In the genomic region with DNA sequence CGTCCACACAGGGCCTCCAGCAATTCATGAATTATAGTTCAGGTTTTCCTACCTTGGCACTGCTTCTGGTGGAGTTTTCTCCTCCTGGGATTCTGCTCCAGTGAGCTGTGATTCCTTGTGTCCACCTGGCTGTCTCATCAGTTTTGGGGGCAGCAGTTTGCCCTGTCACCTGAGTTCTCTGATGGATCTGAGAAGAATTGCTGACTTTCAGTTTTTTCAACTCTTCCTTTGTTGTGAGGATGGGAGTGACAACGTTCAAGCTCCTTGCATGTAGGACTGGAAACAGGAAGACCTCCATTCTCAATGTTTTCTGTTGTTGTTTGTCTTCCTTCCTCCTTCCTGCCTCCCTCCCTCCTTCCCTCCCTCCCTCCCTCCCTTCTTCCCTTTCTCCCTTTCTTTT, we compare ENCODE assay signal across 17 cellular contexts.
DNase-seq lines count a peak whose midpoint lies in the region; ATAC-seq, FAIRE-seq and TF ChIP-seq lines count a peak whose summit lies in the region.
"Had no signal": no experiment of that assay in that cellular context is flagged by ENCODE, and none has a peak within 500 bp of the region (broad histone marks: within the 10 kb centered on the region; RNA-seq: fewer than 3 reads in every experiment).

No MANE protein-coding gene starts in this region.

- H4K8ac ChIP-seq in H1 (ENCODE audit: extremely low read depth, insufficient read depth, low read length): no peak overlapping the region

- no peak overlapping the region for H4K91ac ChIP-seq in H1 (replicated peaks; ENCODE audit: insufficient read length, low read length)

- DNase-seq in HepG2 (ENCODE audit: low spot score) (no peak), right lobe of liver (no peak), H1 (ENCODE audit: low read depth in 1 of 2, low spot score in 2 of 2) (no peak), neural progenitor cell (ENCODE audit: low spot score) (no peak), NCI-H2196 treated with DMSO at 0.1 percent for 48 hours (lab: John Stamatoyannopoulos, UW; ENCODE audit: unreplicated experiment) (no peak), GM19240 (ENCODE audit: insufficient read length, low spot score) (no peak)
- DNase-seq: 8988T; CD8-positive, alpha-beta memory T cell; DMS53; GOT3; HCEC 1CT; HFFc6; Karpas-422 had no signal

- H2BK120ac ChIP-seq in H1 (replicated peaks; ENCODE audit: low read depth, low read length): no peak overlapping the region

- WGBS in HepG2 (ENCODE audit: low lambda C conversion rate): 1% methylated on average over 2 of the region's 2 CpGs
- 0% methylated on average over 1 of the region's 2 CpGs for WGBS in right lobe of liver (ENCODE audit: insufficient coverage, low coverage, low lambda C conversion rate, missing lambda C conversion rate)
- 60% methylated on average over 1 of the region's 2 CpGs; no CpG with 5 or more reads in 1 of the 2 experiments for WGBS in H1 (ENCODE audit: extremely low coverage in 1 of 2, insufficient coverage in 1 of 2, insufficient read length in 1 of 2, insufficient replicate concordance in 2 of 2, low coverage in 1 of 2, low lambda C conversion rate in 2 of 2, missing lambda C conversion rate in 1 of 2), 2 experiments

- H3K79me1 ChIP-seq in H1 (ENCODE audit: low read depth, low read length): no peaks in the 10 kb centered on the region

- no peak overlapping the region for H2BK12ac ChIP-seq in H1 (ENCODE audit: low read depth, low read length)

- BruUV-seq in HepG2 (replicated peaks; lab: Mats Ljungman, UMichigan): no TSS peak

- H3K4me1 ChIP-seq in HepG2 (ENCODE audit: insufficient read depth, low read length) (no peaks in the 10 kb centered on the region), right lobe of liver (no peaks in the 10 kb centered on the region), H1 (replicated peaks in 1 of 4; ENCODE audit: control insufficient read depth in 3 of 4, insufficient read depth in 4 of 4, low read length in 3 of 4) (no peaks in the 10 kb centered on the region), neural progenitor cell (peaks cover 37% of the 10 kb centered on the region)

- H3K27me3 Mint-ChIP-seq in neural progenitor cell (ENCODE audit: insufficient read depth, low read depth): peaks cover 4% of the 10 kb centered on the region
- H3K27me3 Mint-ChIP-seq: B cell had no signal

- no peak overlapping the region for H3K27ac Mint-ChIP-seq in neural progenitor cell
- H3K27ac Mint-ChIP-seq: B cell; CD14-positive monocyte; CD8-positive, alpha-beta memory T cell; HFFc6 had no signal

- H3K4me3 ChIP-seq in HepG2 (replicated peaks in 1 of 3; ENCODE audit: insufficient read depth in 1 of 3, low read depth in 2 of 3, low read length in 3 of 3) (no peak overlapping the region), right lobe of liver (no peak overlapping the region), H1 (ENCODE audit: extremely low read depth in 1 of 4, insufficient read depth in 2 of 4, low read depth in 3 of 4, low read length in 4 of 4) (no peak overlapping the region), neural progenitor cell (no peak overlapping the region)

- FAIRE-seq in HepG2 (lab: Jason Lieb, UNC) (no peak), H1 (lab: Jason Lieb, UNC) (no peak)
- FAIRE-seq: HTR-8/SVneo had no signal

- H3K36me3 ChIP-seq in HepG2 (replicated peaks in 1 of 2; ENCODE audit: control insufficient read depth in 1 of 2, insufficient read depth in 2 of 2, low read length in 2 of 2) (no peaks in the 10 kb centered on the region), right lobe of liver (no peaks in the 10 kb centered on the region), H1 (ENCODE audit: control insufficient read depth in 2 of 4, insufficient read depth in 4 of 4, low read length in 3 of 4) (no peaks in the 10 kb centered on the region), neural progenitor cell (no peaks in the 10 kb centered on the region)

- intact Hi-C loops in HepG2 (cut with micrococcal nuclease; ENCODE audit: unreplicated experiment): no loop called here
- intact Hi-C loops in right lobe of liver (cut with DNase I): no loop called here

- TF ChIP-seq RAD21 in HepG2 (CRISPR knock-in tag; IDR thresholded peaks at IDR 0.05) (no peak), H1 (IDR thresholded peaks at IDR 0.05 in 1 of 2, conservative IDR thresholded peaks at IDR 0.05 in 1 of 2; ENCODE audit: low read depth in 2 of 2, low read length in 2 of 2) (no peak)

- H3K14ac ChIP-seq in H1 (ENCODE audit: insufficient read length): no peak overlapping the region

- no peaks in the 10 kb centered on the region for H4K20me1 ChIP-seq in HepG2 (ENCODE audit: insufficient read depth, low read length)
- no peaks in the 10 kb centered on the region for H4K20me1 ChIP-seq in H1 (replicated peaks in 1 of 2; ENCODE audit: control insufficient read depth in 1 of 2, insufficient read depth in 2 of 2, low read length in 2 of 2)
- no peaks in the 10 kb centered on the region for H4K20me1 ChIP-seq in neural progenitor cell (ENCODE audit: low read depth)

- POLR2A ChIA-PET in HepG2 (lab: Yijun Ruan, JAX) (no interaction called here), H1 (lab: Charles Lee; ENCODE audit: partially characterized antibody) (no interaction called here)

- H3K23me2 ChIP-seq in H1 (ENCODE audit: low read depth, low read length): no peaks in the 10 kb centered on the region

- no peak overlapping the region for H2AK5ac ChIP-seq in H1 (ENCODE audit: low read depth, low read length)

- ATAC-seq in HepG2: no peak
- ATAC-seq in right lobe of liver: no peak
- no peak for ATAC-seq in GM21576 (IDR thresholded peaks at IDR 0.05; ENCODE audit: unreplicated experiment)

- no peak overlapping the region for H2BK5ac ChIP-seq in H1 (ENCODE audit: low read depth, low read length)

- H3K4me2 ChIP-seq in HepG2 (ENCODE audit: low read depth, low read length): no peak overlapping the region
- no peak overlapping the region for H3K4me2 ChIP-seq in H1 (ENCODE audit: insufficient read depth in 1 of 2, low read depth in 2 of 2, low read length in 2 of 2)
- H3K4me2 ChIP-seq in neural progenitor cell: peak overlapping the region; percentile 44

- peaks cover 1% of the 10 kb centered on the region for H3K36me3 Mint-ChIP-seq in neural progenitor cell
- H3K36me3 Mint-ChIP-seq: CD14-positive monocyte; CD8-positive, alpha-beta memory T cell had no signal

- H3K9ac ChIP-seq in HepG2 (ENCODE audit: insufficient read depth, low read depth, low read length): no peak overlapping the region
- H3K9ac ChIP-seq in H1 (replicated peaks in 1 of 4; ENCODE audit: extremely low read depth in 1 of 4, low read depth in 3 of 4, low read length in 3 of 4): no peak overlapping the region
- H3K9ac ChIP-seq in neural progenitor cell: no peak overlapping the region

- H2BK15ac ChIP-seq in H1 (ENCODE audit: low read length): no peak overlapping the region

- no peak overlapping the region for H3K27ac ChIP-seq in HepG2 (ENCODE audit: extremely low read length, insufficient read depth, low read length)
- no peak overlapping the region for H3K27ac ChIP-seq in right lobe of liver
- H3K27ac ChIP-seq in H1 (ENCODE audit: low read depth, low read length): no peak overlapping the region
- no peak overlapping the region for H3K27ac ChIP-seq in neural progenitor cell

- no peak overlapping the region for H3K4me3 Mint-ChIP-seq in neural progenitor cell
- H3K4me3 Mint-ChIP-seq: B cell; CD14-positive monocyte; CD8-positive, alpha-beta memory T cell; HFFc6 had no signal

- no peak overlapping the region for H4K5ac ChIP-seq in H1 (ENCODE audit: insufficient read length, low read depth, low read length)

- peaks cover 14% of the 10 kb centered on the region for H3K9me3 Mint-ChIP-seq in neural progenitor cell
- H3K9me3 Mint-ChIP-seq: HFFc6 had no signal

- no peak overlapping the region for H3K56ac ChIP-seq in H1 (replicated peaks; ENCODE audit: insufficient read length, low read depth, low read length)

- H2BK20ac ChIP-seq in H1 (ENCODE audit: low read length): no peak overlapping the region

- H3K9me3 ChIP-seq in HepG2 (ENCODE audit: low read length) (no peaks in the 10 kb centered on the region), right lobe of liver (no peaks in the 10 kb centered on the region), H1 (ENCODE audit: insufficient read depth in 2 of 2, low read depth in 1 of 2, low read length in 1 of 2) (no peaks in the 10 kb centered on the region), neural progenitor cell (ENCODE audit: low read depth) (no peaks in the 10 kb centered on the region)

- TF ChIP-seq CTCF in HepG2 (CRISPR knock-in tag; IDR thresholded peaks at IDR 0.05): no peak
- TF ChIP-seq CTCF in right lobe of liver (IDR thresholded peaks at IDR 0.05): no peak
- no peak for TF ChIP-seq CTCF in H1 (IDR thresholded peaks at IDR 0.05; ENCODE audit: control extremely low read depth in 1 of 3, insufficient read depth in 1 of 3, low read depth in 1 of 3, low read length in 3 of 3)
- TF ChIP-seq CTCF in neural progenitor cell (IDR thresholded peaks at IDR 0.05): no peak

- in situ Hi-C loops in HepG2 (cut with HindIII; ENCODE audit: extremely low pct_ligation_motif_present, low pct_unique_long_range_greater_than_20kb): no loop called here

- no peaks in the 10 kb centered on the region for H3F3A ChIP-seq in neural progenitor cell (ENCODE audit: low read depth)

- TF ChIP-seq EP300 in HepG2 (IDR thresholded peaks at IDR 0.05; ENCODE audit: low read depth in 2 of 2, low read length in 2 of 2) (no peak), HepG2 (CRISPR knock-in tag; IDR thresholded peaks at IDR 0.05; ENCODE audit: borderline replicate concordance) (no peak), H1 (IDR thresholded peaks at IDR 0.05; ENCODE audit: borderline replicate concordance in 1 of 2, low read depth in 2 of 2, low read length in 2 of 2) (no peak)

- no peak overlapping the region for H3K4ac ChIP-seq in H1 (replicated peaks; ENCODE audit: insufficient read length, low read depth, low read length)

- 0 out of 2 replicates have a peak overlapping the region, but pooled peaks have one; percentile 6 for H3K18ac ChIP-seq in H1 (ENCODE audit: extremely low read depth, low read length)

- CTCF ChIA-PET in HepG2 (lab: Yijun Ruan, JAX; ENCODE audit: low intra/inter-chr PET ratio, low total read pairs) (no interaction called here), H1 (lab: Charles Lee; ENCODE audit: partially characterized antibody) (interaction anchor here (0.7 to 1.2 kb wide), 3 partner anchors 19 to 139 kb away, joined by 3 to 5 read pairs (median 3); no protein-coding TSS in a partner anchor)

- peaks cover 8% of the 10 kb centered on the region for H3K4me1 Mint-ChIP-seq in neural progenitor cell
- H3K4me1 Mint-ChIP-seq: B cell; CD14-positive monocyte; CD8-positive, alpha-beta memory T cell had no signal

- H3K27me3 ChIP-seq in HepG2 (ENCODE audit: control insufficient read depth in 1 of 2, insufficient read depth in 2 of 2, low read length in 2 of 2) (peaks cover 0 to 30% of the 10 kb centered on the region in 2 experiments; a peak in 2 of 5 replicates), right lobe of liver (no peaks in the 10 kb centered on the region), H1 (replicated peaks in 1 of 4; ENCODE audit: control insufficient read depth in 3 of 4, extremely low read depth in 1 of 4, insufficient read depth in 3 of 4, low read length in 3 of 4) (no peaks in the 10 kb centered on the region), neural progenitor cell (no peaks in the 10 kb centered on the region)

- no peak overlapping the region for H2AFZ ChIP-seq in HepG2 (ENCODE audit: low read length)
- peak overlapping the region; percentile 86; the same call in 1 of the 2 replicates for H2AFZ ChIP-seq in H1 (ENCODE audit: low read length)
- peak overlapping the region; percentile 71 for H2AFZ ChIP-seq in neural progenitor cell (replicated peaks)

- no peaks in the 10 kb centered on the region for H3K79me2 ChIP-seq in HepG2 (ENCODE audit: insufficient read depth, low read length)
- H3K79me2 ChIP-seq in H1 (ENCODE audit: control insufficient read depth in 1 of 2, insufficient read depth in 2 of 2, low read length in 2 of 2): no peaks in the 10 kb centered on the region
- H3K79me2 ChIP-seq in neural progenitor cell (ENCODE audit: low read depth): no peaks in the 10 kb centered on the region

- H3K23ac ChIP-seq in H1 (ENCODE audit: insufficient read length): no peak overlapping the region

- TF ChIP-seq POLR2A in HepG2 (IDR thresholded peaks at IDR 0.05; ENCODE audit: insufficient read depth in 1 of 2, low read depth in 2 of 2, low read length in 2 of 2): no peak
- no peak for TF ChIP-seq POLR2A in right lobe of liver (IDR thresholded peaks at IDR 0.05)
- no peak for TF ChIP-seq POLR2A in H1 (IDR thresholded peaks at IDR 0.05; ENCODE audit: control extremely low read depth in 1 of 2, low read depth in 2 of 2, low read length in 2 of 2)
